Comparison of ENCODE assay signal across 8 cellular contexts in the genomic region with DNA sequence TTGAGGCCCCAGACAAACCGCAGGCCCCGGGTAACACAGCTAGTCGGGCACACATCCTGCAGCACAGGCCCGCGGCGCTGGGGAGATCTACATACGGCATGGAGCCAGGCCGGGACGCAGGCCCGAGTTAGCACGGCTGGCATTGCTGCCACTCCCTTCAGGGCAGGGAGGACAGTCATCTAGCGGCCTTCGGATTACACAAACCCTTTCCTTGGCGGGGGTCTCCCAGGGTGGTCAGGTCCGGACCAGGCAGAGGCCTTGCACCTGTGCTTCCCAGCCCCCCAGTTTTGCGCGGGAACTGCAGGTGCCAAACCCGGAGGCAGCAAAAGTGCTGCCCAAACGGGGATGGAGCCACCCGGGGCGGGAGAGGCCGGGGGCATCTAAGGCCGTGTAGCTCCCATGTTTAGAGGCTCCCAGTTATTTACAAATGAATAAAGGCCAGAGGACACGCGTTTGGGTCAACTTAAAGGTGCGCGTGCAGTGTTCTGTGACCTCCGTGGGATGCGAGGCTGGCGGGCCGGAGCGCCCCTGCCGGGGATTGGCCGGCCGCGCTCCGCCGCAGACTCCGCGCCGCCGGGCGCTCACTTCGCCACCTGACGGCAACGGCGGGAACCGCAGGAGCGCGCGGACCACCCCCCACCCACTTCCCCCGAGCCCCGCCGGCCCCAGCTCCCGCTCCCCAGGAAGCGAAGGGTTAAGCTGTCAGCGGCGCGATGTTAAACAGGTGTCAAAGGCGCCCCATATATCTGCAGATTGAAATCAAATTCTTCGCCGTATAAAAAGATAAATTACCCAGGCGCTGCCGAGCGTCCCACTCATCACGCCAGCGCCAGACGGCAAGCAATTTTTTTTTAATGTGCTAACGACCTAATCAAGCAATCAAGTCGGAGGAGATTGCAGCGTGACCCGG. TPM values are rescaled to one million over a fixed set of nuclear protein-coding genes. Genes with fewer than 3 reads are reported as not detected.
DNase-seq lines count a peak whose midpoint lies in the region; ATAC-seq and TF ChIP-seq lines count a peak whose summit lies in the region.

No MANE protein-coding gene starts in this region.

- H3K4me3 ChIP-seq in HUES48 (ENCODE audit: low read depth, low read length) (peak overlapping the region; percentile 75), left ventricle myocardium inferior (peak overlapping the region; percentile 88), psoas muscle (peak overlapping the region; percentile 84), uterus (peak overlapping the region; percentile 42 to 48)

- DNase-seq in NCI-H2196 (lab: John Stamatoyannopoulos, UW; ENCODE audit: unreplicated experiment) (peak; percentile 55), NCI-H2196 treated with DMSO at 0.1 percent for 48 hours (lab: John Stamatoyannopoulos, UW; ENCODE audit: unreplicated experiment) (no peak), SK-MEL-5 (ENCODE audit: low read depth, low spot score) (peak; percentile 32), left ventricle myocardium inferior (peak; percentile 31), psoas muscle (peak; percentile 41 to 72), uterus (peak in 1 of 2 donors; percentile 40)
- peak; percentile 61 to 75 for DNase-seq in activated naive CD4-positive, alpha-beta T cell treated with anti-CD3 and anti-CD28 coated beads, Interleukin-2, amount 50 U/mL, for 72 hours (ENCODE audit: low spot score in 2 of 2)

- H3K27me3 ChIP-seq in HUES48 (ENCODE audit: control insufficient read depth, insufficient read depth, low read length) (peaks cover 26% of the 10 kb centered on the region), left ventricle myocardium inferior (ENCODE audit: low read depth) (peaks cover 28% of the 10 kb centered on the region), psoas muscle (ENCODE audit: insufficient read depth in 3 of 3, low read length in 2 of 3) (peaks cover 0 to 14% (median 8%) of the 10 kb centered on the region in 3 donors), uterus (peaks cover 0 to 4% of the 10 kb centered on the region in 2 donors)

- H3K27ac ChIP-seq in HUES48 (ENCODE audit: low read depth, low read length): no peak overlapping the region
- H3K27ac ChIP-seq in left ventricle myocardium inferior (replicated peaks): peak overlapping the region; percentile 23
- H3K27ac ChIP-seq in psoas muscle: no peak overlapping the region
- no peak overlapping the region for H3K27ac ChIP-seq in uterus

- peak overlapping the region in 1 of 2 donors; percentile 52 for H3K27ac Mint-ChIP-seq in activated naive CD4-positive, alpha-beta T cell treated with anti-CD3 and anti-CD28 coated beads, Interleukin-2, amount 50 U/mL, for 72 hours

- H3K36me3 ChIP-seq in HUES48 (ENCODE audit: control insufficient read depth, insufficient read depth, low read length): no peaks in the 10 kb centered on the region
- no peaks in the 10 kb centered on the region for H3K36me3 ChIP-seq in left ventricle myocardium inferior
- no peaks in the 10 kb centered on the region for H3K36me3 ChIP-seq in psoas muscle (ENCODE audit: insufficient read depth in 1 of 2, low read depth in 1 of 2)
- H3K36me3 ChIP-seq in uterus: no peaks in the 10 kb centered on the region

- peak; percentile 90 to 91 for ATAC-seq in activated naive CD4-positive, alpha-beta T cell treated with anti-CD3 and anti-CD28 coated beads, Interleukin-2, amount 50 U/mL, for 72 hours
- ATAC-seq in psoas muscle: peak; percentile 84 to 95 (median 92)

- in situ Hi-C loops in SK-MEL-5 (cut with HindIII; ENCODE audit: low pct_unique_long_range_greater_than_20kb, low sequenced_read_pairs): no loop called here

- H3K9me3 ChIP-seq in HUES48 (ENCODE audit: control insufficient read depth, insufficient read depth, low read length): no peaks in the 10 kb centered on the region
- no peaks in the 10 kb centered on the region for H3K9me3 ChIP-seq in left ventricle myocardium inferior (replicated peaks)
- no peaks in the 10 kb centered on the region for H3K9me3 ChIP-seq in psoas muscle
- no peaks in the 10 kb centered on the region for H3K9me3 ChIP-seq in uterus

- no peaks in the 10 kb centered on the region for H3K36me3 Mint-ChIP-seq in activated naive CD4-positive, alpha-beta T cell treated with anti-CD3 and anti-CD28 coated beads, Interleukin-2, amount 50 U/mL, for 72 hours

- no peaks in the 10 kb centered on the region for H3K4me1 ChIP-seq in HUES48 (ENCODE audit: control insufficient read depth, insufficient read depth, low read length)
- H3K4me1 ChIP-seq in left ventricle myocardium inferior: peaks cover 17% of the 10 kb centered on the region
- H3K4me1 ChIP-seq in psoas muscle: peaks cover 10% of the 10 kb centered on the region
- H3K4me1 ChIP-seq in uterus: no peaks in the 10 kb centered on the region

- H3K9me3 Mint-ChIP-seq in activated naive CD4-positive, alpha-beta T cell treated with anti-CD3 and anti-CD28 coated beads, Interleukin-2, amount 50 U/mL, for 72 hours: no peaks in the 10 kb centered on the region

- intact Hi-C loops in left ventricle myocardium inferior (cut with micrococcal nuclease) (no loop called here), psoas muscle (cut with DNase I) (loop anchor here in 1 of 2 donors (1.0 to 2.0 kb wide), 2 partner anchors 41 to 146 kb away; no protein-coding TSS in a partner anchor), uterus (cut with DNase I; ENCODE audit: low total_unique reads) (no loop called here)

- H3K9ac ChIP-seq in HUES48 (ENCODE audit: low read depth, low read length): no peak overlapping the region

- WGBS in psoas muscle, 3 donors: 2 to 4% (median 2%) methylated on average over 44 to 72 of the region's 72 CpGs

- TF ChIP-seq POLR2A in uterus (IDR thresholded peaks at IDR 0.05): no peak

- TF ChIP-seq CTCF in left ventricle myocardium inferior (IDR thresholded peaks at IDR 0.05; ENCODE audit: borderline replicate concordance) (peak; percentile 99), psoas muscle (IDR thresholded peaks at IDR 0.05) (peak; percentile 91), uterus (IDR thresholded peaks at IDR 0.05) (peak; percentile 67 to 96 (median 86))

RNA-seq across cellular contexts. Expression of gene VSX2, which starts 18.1 kb away (rescaled TPM):
- total RNA-seq in SK-MEL-5 (2014; rRNA removed; shearing (Covaris generic)): not detected in 2 replicates
- not detected in 2 replicates for polyA plus RNA-seq in SK-MEL-5 (2015; cell fraction: cytosol; rRNA removed)
- polyA plus RNA-seq in SK-MEL-5 (2015; cell fraction: nucleus; rRNA removed): not detected in 2 replicates
- total RNA-seq in activated naive CD4-positive, alpha-beta T cell treated with anti-CD3 and anti-CD28 coated beads, Interleukin-2, amount 50 U/mL, for 72 hours: not detected
- not detected for total RNA-seq in left ventricle myocardium inferior
- total RNA-seq in psoas muscle: not detected
- not detected for polyA plus RNA-seq in psoas muscle
- not detected for total RNA-seq in uterus

RNA-seq across cellular contexts. Expression of gene ABCD4, which starts 45.4 kb away (rescaled TPM):
- 14.7 and 15.5 TPM in 2 replicates for total RNA-seq in SK-MEL-5 (2014; rRNA removed; shearing (Covaris generic))
- polyA plus RNA-seq in SK-MEL-5 (2015; cell fraction: cytosol; rRNA removed): 32.2 and 37.8 TPM in 2 replicates
- 226 and 232 TPM in 2 replicates for polyA plus RNA-seq in SK-MEL-5 (2015; cell fraction: nucleus; rRNA removed)
- 10 to 100 TPM; 40.0 to 48.0 TPM for total RNA-seq in activated naive CD4-positive, alpha-beta T cell treated with anti-CD3 and anti-CD28 coated beads, Interleukin-2, amount 50 U/mL, for 72 hours
- 23.6 TPM for total RNA-seq in left ventricle myocardium inferior
- 10 to 100 TPM; 11.6 to 26.2 (median 15.4) TPM for total RNA-seq in psoas muscle
- polyA plus RNA-seq in psoas muscle: 10 to 100 TPM; 11.4 to 17.4 (median 15.3) TPM
- total RNA-seq in uterus: 10 to 100 TPM; 26.1 to 73.4 (median 49.5) TPM
